9 cellular contexts compared by ENCODE assay signal in genomic region chr1:11908139-11909021, GRCh38. TPM values are rescaled to one million over a fixed set of nuclear protein-coding genes. Genes with fewer than 3 reads are reported as not detected.
DNase-seq lines count a peak whose midpoint lies in the region; ATAC-seq and TF ChIP-seq lines count a peak whose summit lies in the region.
"Had no signal": no experiment of that assay in that cellular context is flagged by ENCODE, and none has a peak within 500 bp of the region (broad histone marks: within the 10 kb centered on the region; RNA-seq: fewer than 3 reads in every experiment).

No MANE protein-coding gene starts in this region.

- DNase-seq in Ammon's horn (ENCODE audit: low spot score): peak; percentile 89
- DNase-seq in GM19238 (ENCODE audit: insufficient read length, low spot score): peak; percentile 54
- DNase-seq in NCI-H460 (ENCODE audit: extremely low read depth, low read depth): peak; percentile 91
- peak; percentile 74 for DNase-seq in activated CD4-positive, alpha-beta T cell treated with anti-CD3 and anti-CD28 coated beads for 1 hour
- peak; percentile 98 for DNase-seq in choroid plexus epithelial cell (ENCODE audit: low read depth)
- DNase-seq in kidney glomerular epithelial cell (lab: John Stamatoyannopoulos, UW): peak; percentile 99
- DNase-seq in stimulated activated CD4-positive, alpha-beta T cell treated with anti-CD3 and anti-CD28 coated beads, Interleukin-15, amount 100 ng/mL, for 48 hours (ENCODE audit: low read depth in 2 of 2): peak; percentile 72 to 76

- no peak for TF ChIP-seq CTCF in choroid plexus epithelial cell (conservative IDR thresholded peaks at IDR 0.05; ENCODE audit: low read depth, low read length)

- peak; percentile 56 for ATAC-seq in HG03432 (IDR thresholded peaks at IDR 0.05; ENCODE audit: unreplicated experiment)

- H3K4me3 ChIP-seq in choroid plexus epithelial cell (ENCODE audit: low read depth, low read length): peak overlapping the region; percentile 67

RNA-seq across cellular contexts. Expression of gene KIAA2013, which starts 17.8 kb away (rescaled TPM):
- 33.8 and 40.3 TPM in 2 replicates for total RNA-seq in NCI-H460 (2014; rRNA removed; shearing (Covaris generic))
- polyA plus RNA-seq in NCI-H460 (2014; cell fraction: nucleus; rRNA removed): 62.8 and 74.2 TPM in 2 replicates

RNA-seq across cellular contexts. Expression of gene PLOD1, which starts 26.1 kb away (rescaled TPM):
- total RNA-seq in NCI-H460 (2014; rRNA removed; shearing (Covaris generic)): 69.1 and 70.0 TPM in 2 replicates
- polyA plus RNA-seq in NCI-H460 (2014; cell fraction: nucleus; rRNA removed): 175 and 207 TPM in 2 replicates

RNA-seq across cellular contexts. Expression of gene NPPB, which starts 49.6 kb away (rescaled TPM):
- not detected in 2 replicates for total RNA-seq in NCI-H460 (2014; rRNA removed; shearing (Covaris generic))
- not detected in 2 replicates for polyA plus RNA-seq in NCI-H460 (2014; cell fraction: nucleus; rRNA removed)
- total RNA-seq: T-helper 1 cell treated with Interleukin-12 subunit alpha and Interleukin-12 subunit beta and Interleukin-4 antibody, amounts not matched to agents 30 ng/mL and 1 ng/mL, for 36 hours had no signal

Comparison
In these comparisons a context has a peak if more than half of its experiments do, and no peak if none do; other contexts are left out.
1. Peak in every context shown above with its lines: DNase-seq, ATAC-seq and H3K4me3 ChIP-seq.